1 cellular context compared by ENCODE assay signal in genomic region chr11:68315581-68315920, GRCh38.
TF ChIP-seq lines count a peak whose summit lies in the region.

No MANE protein-coding gene starts in this region.

TF ChIP-seq in GM12878, 131 proteins besides CTCF, POLR2A, EP300 and RAD21 (continued from another document):
- TF ChIP-seq CUX1 (IDR thresholded peaks at IDR 0.05; ENCODE audit: insufficient replicate concordance, low read depth, low read length) (no peak), CREB1 (IDR thresholded peaks at IDR 0.05; ENCODE audit: low read depth) (no peak), SKIL (IDR thresholded peaks at IDR 0.05; ENCODE audit: low read depth, poor library complexity, severe bottlenecking) (no peak), HDAC6 (IDR thresholded peaks at IDR 0.05; ENCODE audit: unreplicated experiment) (no peak)
